17 cellular contexts compared by ENCODE assay signal in genomic region chr10:3861785-3862184, GRCh38.
DNase-seq lines count a peak whose midpoint lies in the region; ATAC-seq and TF ChIP-seq lines count a peak whose summit lies in the region.
"Had no signal": no experiment of that assay in that cellular context is flagged by ENCODE, and none has a peak within 500 bp of the region (broad histone marks: within the 10 kb centered on the region; RNA-seq: fewer than 3 reads in every experiment).

No MANE protein-coding gene starts in this region.

- no peak overlapping the region for H2BK20ac ChIP-seq in H9 (ENCODE audit: low read depth, low read length, poor library complexity, severe bottlenecking)

- H3K79me2 ChIP-seq in H9 (ENCODE audit: insufficient read depth, low read length), result no peaks in the 10 kb centered on the region
- H3K79me2 ChIP-seq in mammary epithelial cell (ENCODE audit: insufficient read depth, low read length), result no peaks in the 10 kb centered on the region

- no peak for ATAC-seq in HG02759 (IDR thresholded peaks at IDR 0.05; ENCODE audit: unreplicated experiment)
- ATAC-seq: sciatic nerve had no signal

- H3K9ac ChIP-seq in H9 (ENCODE audit: extremely low read depth, insufficient read length, low read length), result no peak overlapping the region
- no peak overlapping the region for H3K9ac ChIP-seq in neuronal stem cell (ENCODE audit: low read depth, low read length, poor library complexity)
- no peak overlapping the region for H3K9ac ChIP-seq in mammary epithelial cell (ENCODE audit: insufficient read depth, low read length)

- H2BK120ac ChIP-seq in H9 (ENCODE audit: low read depth, low read length, poor library complexity, severe bottlenecking), result no peak overlapping the region
- H2BK120ac ChIP-seq in neuronal stem cell (ENCODE audit: low read depth, low read length), result no peak overlapping the region

- intact Hi-C loops in A673 (cut with micrococcal nuclease; ENCODE audit: unreplicated experiment), result no loop called here
- intact Hi-C loops in mammary epithelial cell (cut with micrococcal nuclease), result no loop called here

- H3K4me1 ChIP-seq in A673 (ENCODE audit: insufficient read depth, low read length, poor library complexity, severe bottlenecking), result no peaks in the 10 kb centered on the region
- H3K4me1 ChIP-seq in H9 (ENCODE audit: insufficient read depth, low read length), result no peaks in the 10 kb centered on the region
- peaks cover 0 to 3% of the 10 kb centered on the region in 2 donors for H3K4me1 ChIP-seq in neuronal stem cell (ENCODE audit: control insufficient read depth in 2 of 2, insufficient read depth in 1 of 2, low read depth in 1 of 2, low read length in 2 of 2)
- peaks cover 10% of the 10 kb centered on the region for H3K4me1 ChIP-seq in mammary epithelial cell (ENCODE audit: insufficient read depth, low read length)
- H3K4me1 ChIP-seq: HAP-1 had no signal

- DNase-seq in A673 (ENCODE audit: low spot score) (peak; percentile 18), H9 (no peak), dermis blood vessel endothelial cell (peak; percentile 15), neuronal stem cell (ENCODE audit: low spot score) (no peak), NCI-H187 treated with DMSO at 0.1 percent for 48 hours (lab: John Stamatoyannopoulos, UW) (no peak), mammary epithelial cell (no peak)
- no peak for DNase-seq in activated naive CD4-positive, alpha-beta T cell treated with anti-CD3 and anti-CD28 coated beads, Interleukin-2, amount 50 U/mL, for 16 hours
- DNase-seq: activated CD4-positive, alpha-beta T cell treated with anti-CD3 and anti-CD28 coated beads for 1 hour; cortex of kidney; foreskin fibroblast; hippocampal formation; NCI-H526 treated with DMSO at 0.1 percent for 48 hours had no signal

- POLR2A ChIA-PET in A673 (lab: Charles Lee; ENCODE audit: low non-redundant PET), result no interaction called here

- no peak overlapping the region for H4K91ac ChIP-seq in H9 (ENCODE audit: insufficient read length, low read depth, low read length)
- no peak overlapping the region for H4K91ac ChIP-seq in neuronal stem cell (ENCODE audit: low read depth, low read length, poor library complexity)

- no peak overlapping the region for H3K14ac ChIP-seq in H9 (ENCODE audit: insufficient read depth, low read length)
- H3K14ac ChIP-seq in neuronal stem cell (ENCODE audit: low read length), result no peak overlapping the region

- H3K36me3 ChIP-seq in A673 (ENCODE audit: insufficient read depth, low read length, poor library complexity, severe bottlenecking), result no peaks in the 10 kb centered on the region
- no peaks in the 10 kb centered on the region for H3K36me3 ChIP-seq in neuronal stem cell (replicated peaks in 1 of 2; ENCODE audit: control insufficient read depth in 2 of 2, insufficient read depth in 2 of 2, low read length in 2 of 2)
- no peaks in the 10 kb centered on the region for H3K36me3 ChIP-seq in mammary epithelial cell (ENCODE audit: insufficient read depth, low read length)
- H3K36me3 ChIP-seq: HAP-1 had no signal

- no peak overlapping the region for H2BK15ac ChIP-seq in H9 (ENCODE audit: low read depth, low read length)
- H2BK15ac ChIP-seq in neuronal stem cell (ENCODE audit: low read length), result peak overlapping the region; percentile 69

- dilution Hi-C loops in mammary epithelial cell (cut with HindIII; ENCODE audit: low sequenced_read_pairs), result no loop called here

- no peak overlapping the region for H3K4me3 ChIP-seq in A673 (ENCODE audit: low read depth, low read length, poor library complexity, severe bottlenecking)
- H3K4me3 ChIP-seq in neuronal stem cell (ENCODE audit: low read length in 2 of 2), result no peak overlapping the region
- no peak overlapping the region for H3K4me3 ChIP-seq in mammary epithelial cell (replicated peaks in 1 of 3; ENCODE audit: insufficient read depth in 1 of 3, low read depth in 2 of 3, low read length in 3 of 3)
- H3K4me3 ChIP-seq: HAP-1 had no signal

- no peak overlapping the region for H3K27ac Mint-ChIP-seq in H9

- H3K23ac ChIP-seq in H9 (ENCODE audit: insufficient read length, low read depth, low read length) (no peak overlapping the region), neuronal stem cell (ENCODE audit: low read depth, low read length, poor library complexity) (no peak overlapping the region)

- H2BK12ac ChIP-seq in H9 (ENCODE audit: insufficient read length, low read depth, low read length) (no peak overlapping the region), neuronal stem cell (ENCODE audit: low read length) (peak overlapping the region; percentile 63)

- H2AFZ ChIP-seq in H9 (ENCODE audit: low read length) (no peak overlapping the region), neuronal stem cell (ENCODE audit: low read length) (no peak overlapping the region), mammary epithelial cell (ENCODE audit: low read depth, low read length) (no peak overlapping the region)

- no peak overlapping the region for H3K56ac ChIP-seq in H9 (ENCODE audit: insufficient read length, low read depth, low read length)

- no peak overlapping the region for H3K4me3 Mint-ChIP-seq in H9
- H3K4me3 Mint-ChIP-seq: brain had no signal

- BruUV-seq in A673 (replicated peaks; lab: Mats Ljungman, UMichigan), result no TSS peak
- no TSS peak for BruUV-seq in mammary epithelial cell (replicated peaks; lab: Mats Ljungman, UMichigan)

- no peaks in the 10 kb centered on the region for H3K23me2 ChIP-seq in H9 (ENCODE audit: insufficient read length, low read depth, low read length, poor library complexity, severe bottlenecking)

- no peaks in the 10 kb centered on the region for H3K79me1 ChIP-seq in H9 (ENCODE audit: insufficient read depth, low read depth, low read length, poor library complexity, severe bottlenecking)
- no peaks in the 10 kb centered on the region for H3K79me1 ChIP-seq in neuronal stem cell (ENCODE audit: low read depth, low read length)

- H4K20me1 ChIP-seq in H9 (ENCODE audit: control insufficient read depth, insufficient read depth, insufficient read length), result no peaks in the 10 kb centered on the region
- H4K20me1 ChIP-seq in mammary epithelial cell (ENCODE audit: insufficient read depth, low read length), result no peaks in the 10 kb centered on the region

- H4K5ac ChIP-seq in H9 (ENCODE audit: insufficient read length, low read depth, low read length), result no peak overlapping the region

- TF ChIP-seq CTCF in A673 (conservative IDR thresholded peaks at IDR 0.05; ENCODE audit: low read depth, low read length) (no peak), H9 (conservative IDR thresholded peaks at IDR 0.05) (no peak), mammary epithelial cell (conservative IDR thresholded peaks at IDR 0.05 in 1 of 2, IDR thresholded peaks at IDR 0.05 in 1 of 2; ENCODE audit: extremely low read depth in 1 of 2, insufficient read depth in 1 of 2, low read depth in 1 of 2, low read length in 2 of 2) (no peak)

- H3K27ac ChIP-seq in A673 (ENCODE audit: low read depth, low read length, poor library complexity, severe bottlenecking), result no peak overlapping the region
- H3K27ac ChIP-seq in H9 (ENCODE audit: insufficient read length, low read depth, low read length), result no peak overlapping the region
- no peak overlapping the region for H3K27ac ChIP-seq in neuronal stem cell (replicated peaks; ENCODE audit: low read length)
- no peak overlapping the region for H3K27ac ChIP-seq in mammary epithelial cell (ENCODE audit: insufficient read depth, low read depth, low read length)

- no CpG with 5 or more reads among the region's 16 CpGs for WGBS in H9 (ENCODE audit: extremely low coverage, insufficient read length, low lambda C conversion rate)
- WGBS in neuronal stem cell (ENCODE audit: extremely low coverage in 2 of 2, insufficient read length in 2 of 2, insufficient replicate concordance in 1 of 2), 2 donors, result no CpG with 5 or more reads among the region's 16 CpGs
- 85% methylated on average over 15 of the region's 16 CpGs for WGBS in mammary epithelial cell (ENCODE audit: low coverage, missing lambda C conversion rate)

- CTCF ChIA-PET in A673 (lab: Charles Lee), result no interaction called here
- CTCF ChIA-PET in mammary epithelial cell (lab: Charles Lee; ENCODE audit: low non-redundant PET), result no interaction called here

- in situ Hi-C loops in mammary epithelial cell (cut with MboI; ENCODE audit: low sequenced_read_pairs in 2 of 2), result no loop called here

- H2BK5ac ChIP-seq in H9 (ENCODE audit: insufficient read length, low read length) (no peak overlapping the region), neuronal stem cell (ENCODE audit: low read length) (no peak overlapping the region)

- no peaks in the 10 kb centered on the region for H3K36me3 Mint-ChIP-seq in H9 (ENCODE audit: insufficient read depth in 1 of 3, low read depth in 3 of 3)
- H3K36me3 Mint-ChIP-seq: activated naive CD4-positive, alpha-beta T cell treated with anti-CD3 and anti-CD28 coated beads, Interleukin-2, amount 50 U/mL, for 72 hours; brain had no signal

- no peak overlapping the region for H3K4ac ChIP-seq in H9 (ENCODE audit: low read depth, low read length)
- H3K4ac ChIP-seq in neuronal stem cell (ENCODE audit: low read length), result no peak overlapping the region

- H4K8ac ChIP-seq in H9 (replicated peaks; ENCODE audit: insufficient read length, low read depth, low read length), result no peak overlapping the region
- peak overlapping the region; percentile 43 for H4K8ac ChIP-seq in neuronal stem cell (ENCODE audit: low read depth, low read length)

- no peak overlapping the region for H3K4me2 ChIP-seq in H9 (ENCODE audit: insufficient read depth, insufficient read length, low read length)
- H3K4me2 ChIP-seq in neuronal stem cell (ENCODE audit: insufficient read depth, low read length, poor library complexity, severe bottlenecking), result no peak overlapping the region
- no peak overlapping the region for H3K4me2 ChIP-seq in mammary epithelial cell (ENCODE audit: insufficient read depth, low read depth, low read length)

- H3K9me3 ChIP-seq in A673 (ENCODE audit: low read depth, low read length, poor library complexity, severe bottlenecking) (no peaks in the 10 kb centered on the region), H9 (ENCODE audit: control insufficient read depth, low read depth, low read length) (no peaks in the 10 kb centered on the region), neuronal stem cell (replicated peaks in 1 of 2; ENCODE audit: control insufficient read depth in 2 of 2, insufficient read depth in 1 of 2, low read depth in 1 of 2, low read length in 2 of 2) (no peaks in the 10 kb centered on the region), mammary epithelial cell (replicated peaks; ENCODE audit: insufficient read depth, low read length) (no peaks in the 10 kb centered on the region)
- H3K9me3 ChIP-seq: HAP-1 had no signal

- H2AK5ac ChIP-seq in H9 (ENCODE audit: insufficient read length, low read length), result no peak overlapping the region
- H2AK5ac ChIP-seq in neuronal stem cell (ENCODE audit: low read depth, low read length), result peak overlapping the region; percentile 79

- H3K27me3 ChIP-seq in A673 (replicated peaks; ENCODE audit: insufficient read depth, low read depth, low read length, poor library complexity) (no peaks in the 10 kb centered on the region), H9 (ENCODE audit: insufficient read depth, low read length) (no peaks in the 10 kb centered on the region), neuronal stem cell (ENCODE audit: control insufficient read depth in 3 of 3, insufficient read depth in 3 of 3, low read depth in 1 of 3, low read length in 3 of 3) (no peaks in the 10 kb centered on the region), mammary epithelial cell (ENCODE audit: insufficient read depth, low read length) (no peaks in the 10 kb centered on the region)

- no peaks in the 10 kb centered on the region; the same call in 1 of the 2 replicates for H3K27me3 Mint-ChIP-seq in H9 (ENCODE audit: low read depth)
- H3K27me3 Mint-ChIP-seq: brain had no signal

- no peaks in the 10 kb centered on the region for H3K4me1 Mint-ChIP-seq in H9

- H3T11ph ChIP-seq in H9 (ENCODE audit: low read length), result no peak overlapping the region

- H3K18ac ChIP-seq in H9 (ENCODE audit: insufficient read length, low read depth, low read length) (peak overlapping the region; percentile 51), neuronal stem cell (ENCODE audit: low read length) (peak overlapping the region; percentile 44)

- no peaks in the 10 kb centered on the region; a peak in 1 of 5 replicates for H3K9me3 Mint-ChIP-seq in H9
- H3K9me3 Mint-ChIP-seq: activated naive CD4-positive, alpha-beta T cell treated with anti-CD3 and anti-CD28 coated beads, Interleukin-2, amount 50 U/mL, for 72 hours had no signal

Comparison
In these comparisons a context has a peak if more than half of its experiments do, and no peak if none do; other contexts are left out.
1. DNase-seq: peak in A673 (single experiment) and dermis blood vessel endothelial cell (single experiment); none in H9 (single experiment), neuronal stem cell (single experiment), NCI-H187 treated with DMSO at 0.1 percent for 48 hours (single experiment), activated naive CD4-positive, alpha-beta T cell treated with anti-CD3 and anti-CD28 coated beads, Interleukin-2, amount 50 U/mL, for 16 hours (single experiment) and mammary epithelial cell (single experiment).